21 cellular contexts compared by ENCODE assay signal in genomic region chr1:176847052-176847451, GRCh38.
DNase-seq lines count a peak whose midpoint lies in the region; ATAC-seq, FAIRE-seq and TF ChIP-seq lines count a peak whose summit lies in the region.
"Had no signal": no experiment of that assay in that cellular context is flagged by ENCODE, and none has a peak within 500 bp of the region (broad histone marks: within the 10 kb centered on the region; RNA-seq: fewer than 3 reads in every experiment).

No MANE protein-coding gene starts in this region.

- ATAC-seq in Right ventricle myocardium inferior (peak; percentile 93), K562 (peak; percentile 64), GM18505 (IDR thresholded peaks at IDR 0.05; ENCODE audit: unreplicated experiment) (no peak)
- ATAC-seq: esophagus mucosa; naive thymus-derived CD4-positive, alpha-beta T cell had no signal

- no peak overlapping the region for H3K4me2 ChIP-seq in K562 (ENCODE audit: insufficient read depth, low read length)

- no peaks in the 10 kb centered on the region for H4K20me1 ChIP-seq in K562 (replicated peaks; ENCODE audit: control insufficient read depth, insufficient read depth, low read length)

- CTCF ChIA-PET in K562 (lab: Yijun Ruan, JAX; ENCODE audit: low intra/inter-chr PET ratio), result no interaction called here

- H3K27me3 ChIP-seq in K562 (ENCODE audit: control insufficient read depth in 2 of 2, insufficient read depth in 2 of 2, low read length in 2 of 2), result no peaks in the 10 kb centered on the region

- no TSS peak for BruUV-seq in K562 (replicated peaks; lab: Mats Ljungman, UMichigan)

- in situ Hi-C loops in K562 (cut with MboI), result loop anchor here (10.0 kb wide), 1 partner anchor 472 kb away; no protein-coding TSS in a partner anchor

- H3K4me1 ChIP-seq in K562 (replicated peaks in 1 of 2; ENCODE audit: control insufficient read depth in 2 of 2, insufficient read depth in 2 of 2, low read length in 2 of 2) (peaks cover 0 to 10% of the 10 kb centered on the region in 2 experiments; a peak in 3 of 5 replicates), mesodermal cell (ENCODE audit: control insufficient read depth, insufficient read depth, low read length, poor library complexity, severe bottlenecking) (no peaks in the 10 kb centered on the region)
- H3K4me1 ChIP-seq: HAP-1 had no signal

- TF ChIP-seq POLR2A in K562 (conservative IDR thresholded peaks at IDR 0.05) (no peak), GM18505 (IDR thresholded peaks at IDR 0.05; ENCODE audit: borderline replicate concordance, extremely low read depth, insufficient read depth, insufficient read length) (no peak)

- H3K9ac ChIP-seq in K562 (ENCODE audit: insufficient read depth in 1 of 2, low read depth in 2 of 2, low read length in 2 of 2), result no peak overlapping the region

- H3K36me3 ChIP-seq in K562 (ENCODE audit: control insufficient read depth, insufficient read depth, low read length), result no peaks in the 10 kb centered on the region
- H3K36me3 ChIP-seq in mesodermal cell (ENCODE audit: control insufficient read depth, insufficient read depth, low read length), result no peaks in the 10 kb centered on the region
- H3K36me3 ChIP-seq: HAP-1, stomach had no signal

- no peaks in the 10 kb centered on the region for H3K79me2 ChIP-seq in K562 (ENCODE audit: control insufficient read depth, insufficient read depth, low read length)

- H2AFZ ChIP-seq in K562 (ENCODE audit: low read depth, low read length), result no peak overlapping the region

- H3K27ac ChIP-seq in K562 (ENCODE audit: extremely low read depth, low read depth, low read length) (no peak overlapping the region), mesodermal cell (ENCODE audit: low read depth, low read length, severe bottlenecking) (peak overlapping the region; percentile 78)
- H3K27ac ChIP-seq: stomach had no signal

- POLR2A ChIA-PET in K562 (lab: Yijun Ruan, JAX), result interaction anchor here (0.7 kb wide), 1 partner anchor 441 kb away, joined by 3 read pairs; no protein-coding TSS in a partner anchor

- no peak for TF ChIP-seq CTCF in K562 (IDR thresholded peaks at IDR 0.05 in 2 of 3, conservative IDR thresholded peaks at IDR 0.05 in 1 of 3; ENCODE audit: insufficient read depth in 2 of 3, low read depth in 1 of 3, low read length in 3 of 3)

- no peak for FAIRE-seq in K562 (lab: Jason Lieb, UNC)

- intact Hi-C loops in Right ventricle myocardium inferior (cut with DNase I), result loop anchor here (2.0 to 10.0 kb wide), 3 partner anchors 40 to 1812 kb away; no protein-coding TSS in a partner anchor
- intact Hi-C loops in cardiac septum (cut with DNase I), result loop anchor here (2.0 to 10.0 kb wide), 2 partner anchors 154 to 192 kb away; no protein-coding TSS in a partner anchor
- intact Hi-C loops in K562 (cut with micrococcal nuclease), result no loop called here

- DNase-seq in Right ventricle myocardium inferior (ENCODE audit: missing footprints) (no peak), cardiac septum (ENCODE audit: low spot score) (no peak), K562 (ENCODE audit: extremely low read depth in 1 of 4, low spot score in 3 of 4) (peak in 2 of 4 experiments; percentile 18 to 38), T1000 (lab: John Stamatoyannopoulos, UW) (no peak), DMS79 treated with DMSO at 0.1 percent for 48 hours (lab: John Stamatoyannopoulos, UW) (no peak)
- DNase-seq in stimulated activated CD4-positive, alpha-beta T cell treated with anti-CD3 and anti-CD28 coated beads, Interleukin-4, amount 100 ng/mL, for 4 hours, result no peak
- DNase-seq: activated CD4-positive, alpha-beta memory T cell treated with anti-CD3 and anti-CD28 coated beads for 36 hours; activated naive CD4-positive, alpha-beta T cell; amniotic stem cell; caudate nucleus; glutamatergic neuron; immature natural killer cell; naive thymus-derived CD4-positive, alpha-beta T cell; NCI-H1436; RPMI8226; stomach had no signal

- H3K4me3 ChIP-seq in K562, result no peak overlapping the region
- H3K4me3 ChIP-seq in mesodermal cell (ENCODE audit: extremely low read depth, insufficient read depth, low read length, poor library complexity, severe bottlenecking), result no peak overlapping the region
- H3K4me3 ChIP-seq: HAP-1, lung, stomach had no signal

- 5% methylated on average over 1 of the region's 1 CpG for WGBS in K562 (ENCODE audit: insufficient coverage, low coverage, missing lambda C conversion rate)
- 71% methylated on average over 1 of the region's 1 CpG; no CpG with 5 or more reads in 1 of the 2 experiments for WGBS in mesodermal cell (ENCODE audit: insufficient coverage in 2 of 2), 2 experiments

- no peak for TF ChIP-seq RAD21 in K562 (CRISPR knock-in tag; conservative IDR thresholded peaks at IDR 0.05 in 1 of 2, IDR thresholded peaks at IDR 0.05 in 1 of 2)

- no peaks in the 10 kb centered on the region for H3K9me1 ChIP-seq in K562 (ENCODE audit: control insufficient read depth, insufficient read depth, low read length)

- H3K9me3 ChIP-seq in K562 (replicated peaks; ENCODE audit: control insufficient read depth, insufficient read depth, low read depth, low read length), result no peaks in the 10 kb centered on the region
- H3K9me3 ChIP-seq in mesodermal cell (ENCODE audit: control insufficient read depth, low read length), result no peaks in the 10 kb centered on the region
- H3K9me3 ChIP-seq: HAP-1, stomach had no signal

- no peak for TF ChIP-seq EP300 in K562 (IDR thresholded peaks at IDR 0.05; ENCODE audit: low read length)

TF ChIP-seq in K562, 482 proteins besides CTCF, POLR2A, EP300 and RAD21 (continues in another document):
- TF ChIP-seq, protein P1, sequence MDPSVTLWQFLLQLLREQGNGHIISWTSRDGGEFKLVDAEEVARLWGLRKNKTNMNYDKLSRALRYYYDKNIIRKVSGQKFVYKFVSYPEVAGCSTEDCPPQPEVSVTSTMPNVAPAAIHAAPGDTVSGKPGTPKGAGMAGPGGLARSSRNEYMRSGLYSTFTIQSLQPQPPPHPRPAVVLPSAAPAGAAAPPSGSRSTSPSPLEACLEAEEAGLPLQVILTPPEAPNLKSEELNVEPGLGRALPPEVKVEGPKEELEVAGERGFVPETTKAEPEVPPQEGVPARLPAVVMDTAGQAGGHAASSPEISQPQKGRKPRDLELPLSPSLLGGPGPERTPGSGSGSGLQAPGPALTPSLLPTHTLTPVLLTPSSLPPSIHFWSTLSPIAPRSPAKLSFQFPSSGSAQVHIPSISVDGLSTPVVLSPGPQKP (CRISPR knock-in tag; IDR thresholded peaks at IDR 0.05), result no peak
- TF ChIP-seq ATF7 (IDR thresholded peaks at IDR 0.05) (peak; percentile 32; the same call in 1 of the 2 replicates), SPI1 (IDR thresholded peaks at IDR 0.05; ENCODE audit: borderline replicate concordance, low read depth, low read length) (no peak), RCOR1 (IDR thresholded peaks at IDR 0.05; ENCODE audit: borderline replicate concordance in 1 of 2, low read depth in 2 of 2, low read length in 2 of 2) (peak in 1 of 2 experiments; percentile 27; a peak in 1 of 4 replicates), NFE2 (IDR thresholded peaks at IDR 0.05; ENCODE audit: low read depth) (0 out of 2 replicates have a peak, but pooled peaks have one; percentile 28), MEF2A (IDR thresholded peaks at IDR 0.05; ENCODE audit: control insufficient read depth, low read depth, low read length) (no peak), PBX2 (CRISPR knock-in tag; IDR thresholded peaks at IDR 0.05; ENCODE audit: low read depth) (no peak), PBX2 (tag; conservative IDR thresholded peaks at IDR 0.05; ENCODE audit: low read depth) (peak; percentile 67), RFX1 (IDR thresholded peaks at IDR 0.05) (no peak)
- TF ChIP-seq, protein P2, sequence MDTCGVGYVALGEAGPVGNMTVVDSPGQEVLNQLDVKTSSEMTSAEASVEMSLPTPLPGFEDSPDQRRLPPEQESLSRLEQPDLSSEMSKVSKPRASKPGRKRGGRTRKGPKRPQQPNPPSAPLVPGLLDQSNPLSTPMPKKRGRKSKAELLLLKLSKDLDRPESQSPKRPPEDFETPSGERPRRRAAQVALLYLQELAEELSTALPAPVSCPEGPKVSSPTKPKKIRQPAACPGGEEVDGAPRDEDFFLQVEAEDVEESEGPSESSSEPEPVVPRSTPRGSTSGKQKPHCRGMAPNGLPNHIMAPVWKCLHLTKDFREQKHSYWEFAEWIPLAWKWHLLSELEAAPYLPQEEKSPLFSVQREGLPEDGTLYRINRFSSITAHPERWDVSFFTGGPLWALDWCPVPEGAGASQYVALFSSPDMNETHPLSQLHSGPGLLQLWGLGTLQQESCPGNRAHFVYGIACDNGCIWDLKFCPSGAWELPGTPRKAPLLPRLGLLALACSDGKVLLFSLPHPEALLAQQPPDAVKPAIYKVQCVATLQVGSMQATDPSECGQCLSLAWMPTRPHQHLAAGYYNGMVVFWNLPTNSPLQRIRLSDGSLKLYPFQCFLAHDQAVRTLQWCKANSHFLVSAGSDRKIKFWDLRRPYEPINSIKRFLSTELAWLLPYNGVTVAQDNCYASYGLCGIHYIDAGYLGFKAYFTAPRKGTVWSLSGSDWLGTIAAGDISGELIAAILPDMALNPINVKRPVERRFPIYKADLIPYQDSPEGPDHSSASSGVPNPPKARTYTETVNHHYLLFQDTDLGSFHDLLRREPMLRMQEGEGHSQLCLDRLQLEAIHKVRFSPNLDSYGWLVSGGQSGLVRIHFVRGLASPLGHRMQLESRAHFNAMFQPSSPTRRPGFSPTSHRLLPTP (IDR thresholded peaks at IDR 0.05; ENCODE audit: borderline replicate concordance, extremely low read depth, insufficient read length), result no peak
